ENCODE assay signal across 8 cellular contexts in genomic region chr4:169314906-169315305, GRCh38. TPM values are rescaled to one million over a fixed set of nuclear protein-coding genes. Genes with fewer than 3 reads are reported as not detected.
DNase-seq lines count a peak whose midpoint lies in the region; ATAC-seq and TF ChIP-seq lines count a peak whose summit lies in the region.

No MANE protein-coding gene starts in this region.

- no peaks in the 10 kb centered on the region for H3K9me3 Mint-ChIP-seq in activated CD8-positive, alpha-beta T cell treated with anti-CD3 and anti-CD28 coated beads, Interleukin-2, amount 10 ng/mL, durations not matched to agents 7 days and 5 days (ENCODE audit: insufficient read depth)

- no peaks in the 10 kb centered on the region for H3K79me2 ChIP-seq in MM.1S (ENCODE audit: low read length)

- no peaks in the 10 kb centered on the region for H3K36me3 ChIP-seq in SJCRH30
- no peaks in the 10 kb centered on the region for H3K36me3 ChIP-seq in skeletal muscle tissue (ENCODE audit: control insufficient read depth in 3 of 3, insufficient read depth in 3 of 3, low read length in 3 of 3)
- no peaks in the 10 kb centered on the region for H3K36me3 ChIP-seq in MM.1S (replicated peaks; ENCODE audit: insufficient read depth, low read length)

- H3K4me1 ChIP-seq in SJCRH30 (no peaks in the 10 kb centered on the region), skeletal muscle tissue (ENCODE audit: control insufficient read depth in 3 of 3, insufficient read depth in 3 of 3, low read length in 3 of 3) (peaks cover 13 to 17% (median 13%) of the 10 kb centered on the region in 3 donors), MM.1S (ENCODE audit: low read length) (no peaks in the 10 kb centered on the region)

- H3K27me3 ChIP-seq in SJCRH30: no peaks in the 10 kb centered on the region
- no peaks in the 10 kb centered on the region for H3K27me3 ChIP-seq in skeletal muscle tissue (ENCODE audit: control insufficient read depth in 3 of 3, insufficient read depth in 3 of 3, low read length in 3 of 3)
- H3K27me3 ChIP-seq in MM.1S (replicated peaks; ENCODE audit: insufficient read depth, low read length): no peaks in the 10 kb centered on the region

- H3K27ac ChIP-seq in SJCRH30 (no peak overlapping the region), skeletal muscle tissue (ENCODE audit: low read depth, low read length) (no peak overlapping the region), MM.1S (ENCODE audit: low read length) (no peak overlapping the region)

- no peaks in the 10 kb centered on the region for H3K36me3 Mint-ChIP-seq in activated CD8-positive, alpha-beta T cell treated with anti-CD3 and anti-CD28 coated beads, Interleukin-2, amount 10 ng/mL, durations not matched to agents 7 days and 5 days (ENCODE audit: low read depth)

- H3K4me3 Mint-ChIP-seq in activated CD8-positive, alpha-beta T cell treated with anti-CD3 and anti-CD28 coated beads, Interleukin-2, amount 10 ng/mL, durations not matched to agents 7 days and 5 days: no peak overlapping the region

- no peak overlapping the region for H3K27ac Mint-ChIP-seq in activated CD8-positive, alpha-beta T cell treated with anti-CD3 and anti-CD28 coated beads, Interleukin-2, amount 10 ng/mL, durations not matched to agents 7 days and 5 days

- H3K4me2 ChIP-seq in MM.1S (ENCODE audit: low read depth, low read length): no peak overlapping the region

- TF ChIP-seq CTCF in MM.1S (IDR thresholded peaks at IDR 0.05; ENCODE audit: low read length): no peak

- H3K9ac ChIP-seq in skeletal muscle tissue (ENCODE audit: low read depth in 1 of 3, low read length in 3 of 3) (no peak overlapping the region), MM.1S (ENCODE audit: low read length) (no peak overlapping the region)

- intact Hi-C loops in Right ventricle myocardium superior (cut with DNase I): no loop called here

- no peaks in the 10 kb centered on the region for H3K9me2 ChIP-seq in MM.1S (replicated peaks; ENCODE audit: insufficient read depth, low read length)

- H3K4me3 ChIP-seq in SJCRH30: no peak overlapping the region
- peak overlapping the region in 2 of 3 donors; percentile 32 to 49 for H3K4me3 ChIP-seq in skeletal muscle tissue (ENCODE audit: low read length in 3 of 3)
- no peak overlapping the region for H3K4me3 ChIP-seq in MM.1S (ENCODE audit: low read length)

- H2AFZ ChIP-seq in MM.1S (ENCODE audit: low read length): no peak overlapping the region

- CTCF ChIA-PET in activated CD8-positive, alpha-beta T cell treated with anti-CD3 and anti-CD28 coated beads, Interleukin-2, amount 10 ng/mL, durations not matched to agents 7 days and 5 days (lab: Charles Lee): no interaction called here

- no peaks in the 10 kb centered on the region for H3K4me1 Mint-ChIP-seq in activated CD8-positive, alpha-beta T cell treated with anti-CD3 and anti-CD28 coated beads, Interleukin-2, amount 10 ng/mL, durations not matched to agents 7 days and 5 days (ENCODE audit: low read depth)

- no peaks in the 10 kb centered on the region for H4K20me1 ChIP-seq in MM.1S (ENCODE audit: insufficient read depth, low read length)

- POLR2A ChIA-PET in activated CD8-positive, alpha-beta T cell treated with anti-CD3 and anti-CD28 coated beads, Interleukin-2, amount 10 ng/mL, durations not matched to agents 7 days and 5 days (lab: Charles Lee): no interaction called here

- no peaks in the 10 kb centered on the region for H3F3A ChIP-seq in MM.1S (ENCODE audit: insufficient read depth, low read length)

- DNase-seq in HT1080 (ENCODE audit: low read depth): peak; percentile 72
- DNase-seq in SJCRH30: peak; percentile 66 to 79
- peak; percentile 81 for DNase-seq in Right ventricle myocardium superior
- DNase-seq in activated CD8-positive, alpha-beta T cell treated with anti-CD3 and anti-CD28 coated beads, Interleukin-2, amount 10 ng/mL, durations not matched to agents 7 days and 5 days: no peak
- no peak for DNase-seq in stimulated activated CD8-positive, alpha-beta memory T cell treated with anti-CD3 and anti-CD28 coated beads, Interleukin-4, amount 100 ng/mL, for 48 hours
- no peak for DNase-seq in MM.1S

- peaks cover 4% of the 10 kb centered on the region for H3K27me3 Mint-ChIP-seq in activated CD8-positive, alpha-beta T cell treated with anti-CD3 and anti-CD28 coated beads, Interleukin-2, amount 10 ng/mL, durations not matched to agents 7 days and 5 days (ENCODE audit: low read depth)

- H3K9me3 ChIP-seq in SJCRH30 (replicated peaks) (no peaks in the 10 kb centered on the region), skeletal muscle tissue (ENCODE audit: control insufficient read depth in 3 of 3, low read length in 3 of 3) (no peaks in the 10 kb centered on the region), MM.1S (replicated peaks; ENCODE audit: insufficient read depth, low read length) (no peaks in the 10 kb centered on the region)

- ATAC-seq in Right ventricle myocardium superior (ENCODE audit: poor library complexity) (peak; percentile 85), GM19328 (IDR thresholded peaks at IDR 0.05; ENCODE audit: unreplicated experiment) (no peak)
- no peak for ATAC-seq in activated CD8-positive, alpha-beta T cell treated with anti-CD3 and anti-CD28 coated beads, Interleukin-2, amount 10 ng/mL, durations not matched to agents 7 days and 5 days

RNA-seq across cellular contexts. Expression of gene SH3RF1, which starts 44.1 kb away (rescaled TPM):
- total RNA-seq in HT1080 (2014; rRNA removed; shearing (Covaris generic)): 9.0 and 12.0 TPM in 2 replicates
- 15.4 and 16.7 TPM in 2 replicates for polyA plus RNA-seq in HT1080 (2015; cell fraction: cytosol; rRNA removed)
- 9.2 and 12.8 TPM in 2 replicates for polyA plus RNA-seq in HT1080 (2015; cell fraction: nucleus; rRNA removed)
- 4.6 and 5.8 TPM in 2 replicates for total RNA-seq in SJCRH30 (2014; rRNA removed; shearing (Covaris generic))
- total RNA-seq in Right ventricle myocardium superior: 8.3 TPM
- total RNA-seq in skeletal muscle tissue: 13.6 TPM
- total RNA-seq in activated CD8-positive, alpha-beta T cell treated with anti-CD3 and anti-CD28 coated beads, Interleukin-2, amount 10 ng/mL, durations not matched to agents 7 days and 5 days: under 1 TPM; 0.08 to 0.18 TPM

Comparison
In these comparisons a context has a peak if more than half of its experiments do, and no peak if none do; other contexts are left out.
1. DNase-seq: peak in HT1080 (single experiment), SJCRH30 (2 of 2) and Right ventricle myocardium superior (single experiment); none in activated CD8-positive, alpha-beta T cell treated with anti-CD3 and anti-CD28 coated beads, Interleukin-2, amount 10 ng/mL, durations not matched to agents 7 days and 5 days (single experiment), stimulated activated CD8-positive, alpha-beta memory T cell treated with anti-CD3 and anti-CD28 coated beads, Interleukin-4, amount 100 ng/mL, for 48 hours (single experiment) and MM.1S (single experiment).
2. H3K4me3 ChIP-seq: peak in skeletal muscle tissue (2 of 3); none in SJCRH30 (single experiment) and MM.1S (single experiment).